20 cellular contexts compared by ENCODE assay signal in genomic region chr12:116990971-116991966, GRCh38.
DNase-seq lines count a peak whose midpoint lies in the region; ATAC-seq and TF ChIP-seq lines count a peak whose summit lies in the region.
"Had no signal": no experiment of that assay in that cellular context is flagged by ENCODE, and none has a peak within 500 bp of the region (broad histone marks: within the 10 kb centered on the region; RNA-seq: fewer than 3 reads in every experiment).

No MANE protein-coding gene starts in this region.

- H3K9me2 ChIP-seq in GM23248 (ENCODE audit: insufficient read depth), result no peaks in the 10 kb centered on the region

- peaks cover 30% of the 10 kb centered on the region for H3K79me2 ChIP-seq in GM23248 (ENCODE audit: insufficient read depth)

- ATAC-seq in right lobe of liver, result peak; percentile 58 to 69 (median 62)
- no peak for ATAC-seq in activated CD8-positive, alpha-beta T cell treated with anti-CD3 and anti-CD28 coated beads, Interleukin-2, amount 10 ng/mL, durations not matched to agents 7 days and 5 days

- H3K36me3 ChIP-seq in GM23248 (ENCODE audit: low read depth) (peaks cover 12% of the 10 kb centered on the region; the same call in 1 of the 2 replicates), brain microvascular endothelial cell (replicated peaks) (peaks cover 9% of the 10 kb centered on the region), right lobe of liver (peaks cover 0 to 12% (median 0%) of the 10 kb centered on the region in 4 donors), testis (ENCODE audit: low read depth, missing control alignments) (no peaks in the 10 kb centered on the region)

- H3K27me3 ChIP-seq in AG04450 (ENCODE audit: control insufficient read depth, insufficient read depth, low read length) (no peaks in the 10 kb centered on the region), GM23248 (replicated peaks; ENCODE audit: insufficient read depth) (no peaks in the 10 kb centered on the region), brain microvascular endothelial cell (replicated peaks) (no peaks in the 10 kb centered on the region), right lobe of liver (no peaks in the 10 kb centered on the region), testis (no peaks in the 10 kb centered on the region)
- H3K27me3 ChIP-seq: esophagus squamous epithelium, suprapubic skin had no signal

- TF ChIP-seq POLR2A in right lobe of liver (IDR thresholded peaks at IDR 0.05) (no peak), testis (IDR thresholded peaks at IDR 0.05) (no peak)

- no peak overlapping the region for H2AFZ ChIP-seq in GM23248

- H3K4me1 Mint-ChIP-seq in activated CD8-positive, alpha-beta T cell treated with anti-CD3 and anti-CD28 coated beads, Interleukin-2, amount 10 ng/mL, durations not matched to agents 7 days and 5 days (ENCODE audit: low read depth), result no peaks in the 10 kb centered on the region
- H3K4me1 Mint-ChIP-seq: activated CD4-positive, alpha-beta memory T cell treated with anti-CD3 and anti-CD28 coated beads, Interleukin-2, amount 10 ng/mL, durations not matched to agents 7 days and 5 days had no signal

- intact Hi-C loops in right lobe of liver (cut with DNase I) (no loop called here), testis (cut with DNase I; ENCODE audit: low total_unique reads) (no loop called here)

- H3K36me3 Mint-ChIP-seq in activated CD8-positive, alpha-beta T cell treated with anti-CD3 and anti-CD28 coated beads, Interleukin-2, amount 10 ng/mL, durations not matched to agents 7 days and 5 days (ENCODE audit: low read depth), result peaks cover 17% of the 10 kb centered on the region

- H3K27ac Mint-ChIP-seq in activated CD8-positive, alpha-beta T cell treated with anti-CD3 and anti-CD28 coated beads, Interleukin-2, amount 10 ng/mL, durations not matched to agents 7 days and 5 days, result no peak overlapping the region
- H3K27ac Mint-ChIP-seq: activated CD4-positive, alpha-beta memory T cell treated with anti-CD3 and anti-CD28 coated beads, Interleukin-2, amount 10 ng/mL, durations not matched to agents 7 days and 5 days had no signal

- no peaks in the 10 kb centered on the region for H4K20me1 ChIP-seq in GM23248 (ENCODE audit: insufficient read depth)

- no peaks in the 10 kb centered on the region for H3K27me3 Mint-ChIP-seq in activated CD8-positive, alpha-beta T cell treated with anti-CD3 and anti-CD28 coated beads, Interleukin-2, amount 10 ng/mL, durations not matched to agents 7 days and 5 days (ENCODE audit: low read depth)
- H3K27me3 Mint-ChIP-seq: activated CD4-positive, alpha-beta memory T cell treated with anti-CD3 and anti-CD28 coated beads, Interleukin-2, amount 10 ng/mL, durations not matched to agents 7 days and 5 days had no signal

- H3K9me3 ChIP-seq in AG04450 (ENCODE audit: control insufficient read depth, insufficient read depth, low read length), result no peaks in the 10 kb centered on the region
- H3K9me3 ChIP-seq in GM23248 (ENCODE audit: low read depth), result no peaks in the 10 kb centered on the region
- H3K9me3 ChIP-seq in right lobe of liver, result no peaks in the 10 kb centered on the region
- H3K9me3 ChIP-seq in testis, result no peaks in the 10 kb centered on the region
- H3K9me3 ChIP-seq: esophagus squamous epithelium, suprapubic skin had no signal

- in situ Hi-C loops in GM23248 (cut with MboI) (no loop called here), brain microvascular endothelial cell (cut with HindIII; ENCODE audit: low pct_ligation_motif_present, low sequenced_read_pairs) (no loop called here)

- no peak overlapping the region for H3K4me3 Mint-ChIP-seq in activated CD8-positive, alpha-beta T cell treated with anti-CD3 and anti-CD28 coated beads, Interleukin-2, amount 10 ng/mL, durations not matched to agents 7 days and 5 days
- H3K4me3 Mint-ChIP-seq: activated CD4-positive, alpha-beta memory T cell treated with anti-CD3 and anti-CD28 coated beads, Interleukin-2, amount 10 ng/mL, durations not matched to agents 7 days and 5 days had no signal

- H3K27ac ChIP-seq in AG04450 (ENCODE audit: low read depth, low read length) (peak overlapping the region; percentile 59), GM23248 (peak overlapping the region; percentile 79), brain microvascular endothelial cell (no peak overlapping the region), right lobe of liver (no peak overlapping the region), testis (no peak overlapping the region)
- H3K27ac ChIP-seq: esophagus squamous epithelium, HL-60, RWPE1, suprapubic skin had no signal

- peak overlapping the region; percentile 59 for H3K4me2 ChIP-seq in GM23248 (ENCODE audit: unreplicated experiment)

- DNase-seq in AG04450 (ENCODE audit: low read depth, low spot score) (peak; percentile 46), GM23248 (peak; percentile 89), brain microvascular endothelial cell (peak; percentile 16), right lobe of liver (no peak), testis (no peak)
- DNase-seq in activated CD8-positive, alpha-beta T cell treated with anti-CD3 and anti-CD28 coated beads, Interleukin-2, amount 10 ng/mL, durations not matched to agents 7 days and 5 days, result no peak
- DNase-seq in stimulated activated CD4-positive, alpha-beta T cell treated with anti-CD3 and anti-CD28 coated beads, Interleukin-2, amount 100 ng/mL, for 48 hours, result no peak
- DNase-seq in activated CD8-positive, alpha-beta memory T cell treated with anti-CD3 and anti-CD28 coated beads, Interleukin-2, amount 50 U/mL, for 4 hours, result no peak
- DNase-seq: activated CD4-positive, alpha-beta memory T cell treated with anti-CD3 and anti-CD28 coated beads, Interleukin-2, amount 10 ng/mL, durations not matched to agents 7 days and 5 days; activated CD4-positive, CD25-positive, alpha-beta regulatory T cell; activated T-cell treated with anti-CD3 and anti-CD28 coated beads, Interleukin-2, amount 50 U/mL, for 1 hour; effector memory CD4-positive, alpha-beta T cell; esophagus squamous epithelium; glutamatergic neuron; MM.1S; NCI-H1436 treated with DMSO at 0.1 percent for 48 hours; NCI-H524 treated with DMSO at 0.1 percent for 48 hours had no signal

- no peaks in the 10 kb centered on the region for H3K9me3 Mint-ChIP-seq in activated CD8-positive, alpha-beta T cell treated with anti-CD3 and anti-CD28 coated beads, Interleukin-2, amount 10 ng/mL, durations not matched to agents 7 days and 5 days (ENCODE audit: insufficient read depth)
- H3K9me3 Mint-ChIP-seq: activated CD4-positive, alpha-beta memory T cell treated with anti-CD3 and anti-CD28 coated beads, Interleukin-2, amount 10 ng/mL, durations not matched to agents 7 days and 5 days had no signal

- no peak for TF ChIP-seq CTCF in AG04450 (IDR thresholded peaks at IDR 0.05; ENCODE audit: low read depth, low read length)
- TF ChIP-seq CTCF in brain microvascular endothelial cell (IDR thresholded peaks at IDR 0.05; ENCODE audit: low read depth, low read length, missing control alignments), result no peak
- TF ChIP-seq CTCF in right lobe of liver (IDR thresholded peaks at IDR 0.05), result no peak
- TF ChIP-seq CTCF in testis (IDR thresholded peaks at IDR 0.05), result no peak

- 76 to 81% methylated on average over 7 of the region's 7 CpGs for WGBS in GM23248 (ENCODE audit: low coverage in 1 of 2, low lambda C conversion rate in 2 of 2, missing lambda C conversion rate in 2 of 2), 2 experiments
- 65% methylated on average over 7 of the region's 7 CpGs for WGBS in right lobe of liver (ENCODE audit: insufficient coverage, low coverage, low lambda C conversion rate, missing lambda C conversion rate)
- 93 to 97% methylated on average over 7 of the region's 7 CpGs for WGBS in testis, 2 donors

- peak overlapping the region; percentile 30; the same call in 1 of the 2 replicates for H3K9ac ChIP-seq in GM23248

- POLR2A ChIA-PET in AG04450 (lab: Yijun Ruan, JAX), result interaction anchor here (0.6 to 1.1 kb wide), 3 partner anchors 9 to 156 kb away, joined by 3 to 6 read pairs (median 4); no protein-coding TSS in a partner anchor
- POLR2A ChIA-PET in activated CD8-positive, alpha-beta T cell treated with anti-CD3 and anti-CD28 coated beads, Interleukin-2, amount 10 ng/mL, durations not matched to agents 7 days and 5 days (lab: Charles Lee), result no interaction called here

- H3K4me3 ChIP-seq in AG04450 (ENCODE audit: low read depth, low read length) (no peak overlapping the region), GM23248 (peak overlapping the region; percentile 27), brain microvascular endothelial cell (ENCODE audit: low read depth, low read length) (no peak overlapping the region), right lobe of liver (no peak overlapping the region), testis (no peak overlapping the region)
- H3K4me3 ChIP-seq: esophagus squamous epithelium, suprapubic skin had no signal

- H3K4me1 ChIP-seq in GM23248 (ENCODE audit: insufficient read depth), result peaks cover 37% of the 10 kb centered on the region
- peaks cover 0 to 11% (median 5%) of the 10 kb centered on the region in 4 donors for H3K4me1 ChIP-seq in right lobe of liver
- H3K4me1 ChIP-seq in testis, result no peaks in the 10 kb centered on the region
- H3K4me1 ChIP-seq: esophagus squamous epithelium, suprapubic skin had no signal

- H3F3A ChIP-seq in GM23248 (ENCODE audit: insufficient read depth), result peaks cover 44% of the 10 kb centered on the region

- CTCF ChIA-PET in AG04450 (lab: Charles Lee), result interaction anchor here (1.1 to 1.2 kb wide), 3 partner anchors 9 to 866 kb away, joined by 3 to 5 read pairs (median 4); no protein-coding TSS in a partner anchor
- CTCF ChIA-PET in activated CD8-positive, alpha-beta T cell treated with anti-CD3 and anti-CD28 coated beads, Interleukin-2, amount 10 ng/mL, durations not matched to agents 7 days and 5 days (lab: Charles Lee), result interaction anchor here (0.9 to 1.8 kb wide), 3 partner anchors 35 to 282 kb away, joined by 3 to 4 read pairs (median 3); no protein-coding TSS in a partner anchor

Comparison
In these comparisons a context has a peak if more than half of its experiments do, and no peak if none do; other contexts are left out.
1. DNase-seq: peak in AG04450 (single experiment), GM23248 (single experiment) and brain microvascular endothelial cell (single experiment); none in right lobe of liver (0 of 3), testis (single experiment), activated CD8-positive, alpha-beta T cell treated with anti-CD3 and anti-CD28 coated beads, Interleukin-2, amount 10 ng/mL, durations not matched to agents 7 days and 5 days (single experiment), stimulated activated CD4-positive, alpha-beta T cell treated with anti-CD3 and anti-CD28 coated beads, Interleukin-2, amount 100 ng/mL, for 48 hours (0 of 2) and activated CD8-positive, alpha-beta memory T cell treated with anti-CD3 and anti-CD28 coated beads, Interleukin-2, amount 50 U/mL, for 4 hours (single experiment).
2. H3K27ac ChIP-seq: peak in AG04450 (single experiment) and GM23248 (single experiment); none in brain microvascular endothelial cell (single experiment), right lobe of liver (0 of 3) and testis (0 of 2).